9 cellular contexts compared by ENCODE assay signal in genomic region chr19:28737021-28737525, GRCh38.
DNase-seq lines count a peak whose midpoint lies in the region; ATAC-seq and TF ChIP-seq lines count a peak whose summit lies in the region.
"Had no signal": no experiment of that assay in that cellular context is flagged by ENCODE, and none has a peak within 500 bp of the region (broad histone marks: within the 10 kb centered on the region; RNA-seq: fewer than 3 reads in every experiment).

No MANE protein-coding gene starts in this region.

- in situ Hi-C loops in GM13976 (cut with MboI; ENCODE audit: low sequenced_read_pairs, unreplicated experiment), result no loop called here

- H3K27ac Mint-ChIP-seq in chondrocyte (ENCODE audit: unreplicated experiment), result no peak overlapping the region

- H3K27ac ChIP-seq in right lobe of liver (peak overlapping the region in 1 of 3 donors; percentile 35), uterus (peak overlapping the region in 1 of 2 donors; percentile 59)
- H3K27ac ChIP-seq: HL-60 had no signal

- TF ChIP-seq POLR2A in right lobe of liver (IDR thresholded peaks at IDR 0.05) (no peak), uterus (IDR thresholded peaks at IDR 0.05) (no peak)

- TF ChIP-seq CTCF in AG09309 (IDR thresholded peaks at IDR 0.05; ENCODE audit: control insufficient read depth, insufficient read depth, low read depth, low read length, missing control alignments) (peak; percentile 62), GM13976 (IDR thresholded peaks at IDR 0.05; ENCODE audit: borderline replicate concordance, control extremely low read depth, extremely low read depth, insufficient read depth, missing control alignments) (peak; percentile 4), chondrocyte (IDR thresholded peaks at IDR 0.05) (peak; percentile 88), right lobe of liver (IDR thresholded peaks at IDR 0.05) (peak; percentile 57 to 73 (median 66)), uterus (IDR thresholded peaks at IDR 0.05) (peak in 3 of 4 experiments; percentile 44 to 48 (median 47))

- H3K36me3 Mint-ChIP-seq in chondrocyte (ENCODE audit: low read depth), result no peaks in the 10 kb centered on the region

- no peaks in the 10 kb centered on the region for H3K27me3 ChIP-seq in right lobe of liver
- H3K27me3 ChIP-seq in uterus, result no peaks in the 10 kb centered on the region

- WGBS in right lobe of liver (ENCODE audit: insufficient coverage, low coverage, low lambda C conversion rate, missing lambda C conversion rate), result 0% methylated on average over 3 of the region's 3 CpGs

- no peak overlapping the region for H3K4me3 ChIP-seq in AG09309 (ENCODE audit: control insufficient read depth, low read depth, low read length)
- H3K4me3 ChIP-seq in right lobe of liver, result no peak overlapping the region
- H3K4me3 ChIP-seq in uterus, result no peak overlapping the region

- DNase-seq in AG09309 (ENCODE audit: low read depth), result peak; percentile 28
- no peak for DNase-seq in GM13976 (ENCODE audit: low spot score)
- DNase-seq in NCI-H526 treated with DMSO at 0.1 percent for 48 hours (lab: John Stamatoyannopoulos, UW), result peak; percentile 52
- DNase-seq in chondrocyte (ENCODE audit: low spot score), result no peak
- no peak for DNase-seq in right lobe of liver
- no peak for DNase-seq in uterus
- no peak for DNase-seq in activated CD8-positive, alpha-beta memory T cell treated with anti-CD3 and anti-CD28 coated beads, Interleukin-2, amount 50 U/mL, for 4 hours
- no peak for DNase-seq in posterior cingulate gyrus

- H3K9me3 ChIP-seq in right lobe of liver (no peaks in the 10 kb centered on the region), uterus (no peaks in the 10 kb centered on the region)

- H3K4me3 Mint-ChIP-seq in chondrocyte (ENCODE audit: unreplicated experiment), result no peak overlapping the region

- intact Hi-C loops in right lobe of liver (cut with DNase I) (loop anchor here (10.0 kb wide), 2 partner anchors 138 to 148 kb away; no protein-coding TSS in a partner anchor), uterus (cut with DNase I; ENCODE audit: low total_unique reads) (no loop called here), posterior cingulate gyrus (cut with DNase I) (loop anchor here (1.0 to 10.0 kb wide), 3 partner anchors 142 to 792 kb away; no protein-coding TSS in a partner anchor)

- peaks cover 4% of the 10 kb centered on the region for H3K4me1 Mint-ChIP-seq in chondrocyte (ENCODE audit: low read depth)

- H3K9me3 Mint-ChIP-seq in chondrocyte (ENCODE audit: low read depth), result peaks cover 10% of the 10 kb centered on the region

- H3K27me3 Mint-ChIP-seq in chondrocyte (ENCODE audit: low read depth), result peaks cover 6% of the 10 kb centered on the region

- no peaks in the 10 kb centered on the region for H3K36me3 ChIP-seq in right lobe of liver
- no peaks in the 10 kb centered on the region for H3K36me3 ChIP-seq in uterus

- peaks cover 0 to 4% (median 0%) of the 10 kb centered on the region in 4 donors for H3K4me1 ChIP-seq in right lobe of liver
- H3K4me1 ChIP-seq in uterus, result no peaks in the 10 kb centered on the region

- ATAC-seq in right lobe of liver, result peak; percentile 75 to 89 (median 85)

Comparison
In these comparisons a context has a peak if more than half of its experiments do, and no peak if none do; other contexts are left out.
1. DNase-seq: peak in AG09309 (single experiment) and NCI-H526 treated with DMSO at 0.1 percent for 48 hours (single experiment); none in GM13976 (single experiment), chondrocyte (single experiment), right lobe of liver (0 of 3), uterus (0 of 2), activated CD8-positive, alpha-beta memory T cell treated with anti-CD3 and anti-CD28 coated beads, Interleukin-2, amount 50 U/mL, for 4 hours (single experiment) and posterior cingulate gyrus (0 of 10).
2. CTCF ChIP-seq: peak in every context shown above with its lines; median percentile 88 in chondrocyte; 66 in right lobe of liver; 62 in AG09309; 47 in uterus; 4 in GM13976.